ENCODE assay signal across 16 cellular contexts in genomic region chr6:143772662-143773061, GRCh38.
A peak's percentile ranks its signal among the peaks of the same experiment; 100 is the strongest.
DNase-seq lines count a peak whose midpoint lies in the region; ATAC-seq and TF ChIP-seq lines count a peak whose summit lies in the region.
"Had no signal": no experiment of that assay in that cellular context is flagged by ENCODE, and none has a peak within 500 bp of the region (broad histone marks: within the 10 kb centered on the region; RNA-seq: fewer than 3 reads in every experiment).

No MANE protein-coding gene starts in this region.

- peak overlapping the region; percentile 18 for H2BK120ac ChIP-seq in trophoblast cell (ENCODE audit: insufficient read depth, low read length, poor library complexity)

- no peak overlapping the region for H3K14ac ChIP-seq in trophoblast cell (ENCODE audit: low read length)

- H3K18ac ChIP-seq in trophoblast cell (ENCODE audit: low read length), result no peak overlapping the region

- H3K4ac ChIP-seq in trophoblast cell (ENCODE audit: low read depth, low read length), result no peak overlapping the region

- peaks cover 3% of the 10 kb centered on the region; the same call in 1 of the 2 replicates for H3F3A ChIP-seq in GM23338 (replicated peaks; ENCODE audit: low read depth)

- H3K9me3 Mint-ChIP-seq in GM23338 (no peaks in the 10 kb centered on the region), endothelial cell (ENCODE audit: unreplicated experiment) (no peaks in the 10 kb centered on the region)
- H3K9me3 Mint-ChIP-seq: activated T-cell treated with anti-CD3 and anti-CD28 coated beads, Interleukin-2, amount 50 U/mL, for 24 hours; naive B cell; T-helper 1 cell treated with Interleukin-12 subunit alpha and Interleukin-12 subunit beta and Interleukin-4 antibody, amounts not matched to agents 30 μg/mL and 1 μg/mL, for 36 hours had no signal

- H4K12ac ChIP-seq in trophoblast cell (ENCODE audit: low read depth, low read length), result no peak overlapping the region

- no peak overlapping the region for H3K4me3 ChIP-seq in AG10803 (ENCODE audit: low read length)
- no peak overlapping the region for H3K4me3 ChIP-seq in GM23338
- no peak overlapping the region for H3K4me3 ChIP-seq in trophoblast cell (ENCODE audit: low read depth, low read length)
- H3K4me3 ChIP-seq: adrenal gland had no signal

- H3K4me3 Mint-ChIP-seq in GM23338, result no peak overlapping the region
- peak overlapping the region; percentile 44 for H3K4me3 Mint-ChIP-seq in endothelial cell (ENCODE audit: unreplicated experiment)
- H3K4me3 Mint-ChIP-seq: activated T-cell treated with anti-CD3 and anti-CD28 coated beads, Interleukin-2, amount 50 U/mL, for 24 hours; naive B cell; T-helper 1 cell treated with Interleukin-12 subunit alpha and Interleukin-12 subunit beta and Interleukin-4 antibody, amounts not matched to agents 30 μg/mL and 1 μg/mL, for 36 hours had no signal

- no peaks in the 10 kb centered on the region for H3K27me3 ChIP-seq in GM23338 (ENCODE audit: insufficient read depth)
- H3K27me3 ChIP-seq in trophoblast cell (ENCODE audit: insufficient read depth, low read length), result no peaks in the 10 kb centered on the region
- H3K27me3 ChIP-seq: adrenal gland had no signal

- H4K91ac ChIP-seq in trophoblast cell (ENCODE audit: low read depth, low read length), result no peak overlapping the region

- H3K27ac ChIP-seq in GM23338 (ENCODE audit: low read depth) (peak overlapping the region; percentile 59; the same call in 1 of the 2 replicates), trophoblast cell (ENCODE audit: low read depth, low read length) (no peak overlapping the region)

- H3K36me3 Mint-ChIP-seq in GM23338 (ENCODE audit: low read depth) (peaks cover 14% of the 10 kb centered on the region; the same call in 2 of the 3 replicates), endothelial cell (ENCODE audit: low read depth, unreplicated experiment) (peaks cover 45% of the 10 kb centered on the region)
- H3K36me3 Mint-ChIP-seq: naive B cell had no signal

- ATAC-seq in GM23338, result no peak

- H2AFZ ChIP-seq in GM23338 (no peak overlapping the region), trophoblast cell (ENCODE audit: insufficient read depth, low read length, poor library complexity) (no peak overlapping the region)

- no peaks in the 10 kb centered on the region for H3K9me3 ChIP-seq in trophoblast cell (ENCODE audit: insufficient read depth, low read depth, low read length)
- H3K9me3 ChIP-seq: adrenal gland had no signal

- H3K9me2 ChIP-seq in GM23338 (ENCODE audit: insufficient read depth), result no peaks in the 10 kb centered on the region

- H3K4me1 ChIP-seq in GM23338 (ENCODE audit: insufficient read depth) (no peaks in the 10 kb centered on the region), trophoblast cell (ENCODE audit: control insufficient read depth in 1 of 2, insufficient read depth in 2 of 2, low read length in 2 of 2) (no peaks in the 10 kb centered on the region)

- no peak overlapping the region for H2BK5ac ChIP-seq in trophoblast cell (ENCODE audit: low read depth, low read length, poor library complexity)

- H3K36me3 ChIP-seq in GM23338 (ENCODE audit: insufficient read depth) (peaks cover 30% of the 10 kb centered on the region), trophoblast cell (ENCODE audit: control insufficient read depth in 1 of 2, insufficient read depth in 2 of 2, low read length in 2 of 2) (peaks cover 13 to 17% of the 10 kb centered on the region in 2 experiments)

- TF ChIP-seq CTCF in AG10803 (conservative IDR thresholded peaks at IDR 0.05; ENCODE audit: low read length), result no peak
- TF ChIP-seq CTCF in GM23338 (conservative IDR thresholded peaks at IDR 0.05; ENCODE audit: low read depth in 2 of 2), result no peak
- TF ChIP-seq CTCF in endothelial cell (IDR thresholded peaks at IDR 0.05; ENCODE audit: unreplicated experiment), result no peak

- H3K27ac Mint-ChIP-seq in GM23338, result peak overlapping the region; percentile 11; the same call in 1 of the 2 replicates
- no peak overlapping the region for H3K27ac Mint-ChIP-seq in endothelial cell (ENCODE audit: unreplicated experiment)
- H3K27ac Mint-ChIP-seq: activated T-cell treated with anti-CD3 and anti-CD28 coated beads, Interleukin-2, amount 50 U/mL, for 24 hours; naive B cell; T-helper 1 cell treated with Interleukin-12 subunit alpha and Interleukin-12 subunit beta and Interleukin-4 antibody, amounts not matched to agents 30 μg/mL and 1 μg/mL, for 36 hours had no signal

- H4K8ac ChIP-seq in trophoblast cell (ENCODE audit: low read depth, low read length), result no peak overlapping the region

- WGBS in trophoblast cell (ENCODE audit: extremely low coverage, insufficient coverage, insufficient read length), result no CpG with 5 or more reads among the region's 6 CpGs

- DNase-seq in AG10803 (ENCODE audit: low read depth) (peak; percentile 29), GM23338 (ENCODE audit: low spot score) (no peak), endothelial cell (ENCODE audit: low spot score) (no peak), trophoblast cell (no peak), occipital lobe (lab: John Stamatoyannopoulos, UW) (no peak), NCI-H1092 treated with DMSO at 0.1 percent for 48 hours (lab: John Stamatoyannopoulos, UW) (no peak), SIG-M5 treated with dmso at 0.1 percent for 504 hours (lab: John Stamatoyannopoulos, UW; ENCODE audit: unreplicated experiment) (no peak), NCI-H82 (lab: John Stamatoyannopoulos, UW) (no peak)
- DNase-seq: activated CD4-positive, alpha-beta T cell treated with anti-CD3 and anti-CD28 coated beads for 4 hours; activated T-cell treated with anti-CD3 and anti-CD28 coated beads, Interleukin-2, amount 50 U/mL, for 24 hours; adrenal gland; DMS53; naive B cell; NCI-H748 treated with DMSO at 0.1 percent for 48 hours; stimulated activated CD4-positive, alpha-beta T cell treated with anti-CD3 and anti-CD28 coated beads, Interleukin-1b, Interleukin-23, amount 100 ng/mL, for 48 hours had no signal

- H3K79me2 ChIP-seq in GM23338 (replicated peaks; ENCODE audit: insufficient read depth) (no peaks in the 10 kb centered on the region), trophoblast cell (ENCODE audit: control insufficient read depth, insufficient read depth, low read length, poor library complexity) (no peaks in the 10 kb centered on the region)

- H4K20me1 ChIP-seq in GM23338 (replicated peaks; ENCODE audit: insufficient read depth), result no peaks in the 10 kb centered on the region

- H2AK5ac ChIP-seq in trophoblast cell (ENCODE audit: low read length), result no peak overlapping the region

- H3K4me2 ChIP-seq in GM23338 (no peak overlapping the region), trophoblast cell (ENCODE audit: low read length) (no peak overlapping the region)

- no peak overlapping the region for H2BK12ac ChIP-seq in trophoblast cell (ENCODE audit: low read length)

- no peaks in the 10 kb centered on the region for H3K27me3 Mint-ChIP-seq in GM23338 (ENCODE audit: insufficient read depth, low read depth, poor library complexity)
- peaks cover 1% of the 10 kb centered on the region for H3K27me3 Mint-ChIP-seq in endothelial cell (ENCODE audit: unreplicated experiment)
- H3K27me3 Mint-ChIP-seq: activated T-cell treated with anti-CD3 and anti-CD28 coated beads, Interleukin-2, amount 50 U/mL, for 24 hours; naive B cell had no signal

- no peak overlapping the region for H3K23ac ChIP-seq in trophoblast cell (ENCODE audit: low read length)

- no peak overlapping the region for H3K9ac ChIP-seq in trophoblast cell (ENCODE audit: low read length)

- H3K4me1 Mint-ChIP-seq in GM23338, result peaks cover 12% of the 10 kb centered on the region
- H3K4me1 Mint-ChIP-seq in endothelial cell (ENCODE audit: unreplicated experiment), result no peaks in the 10 kb centered on the region
- H3K4me1 Mint-ChIP-seq: naive B cell had no signal

- no peaks in the 10 kb centered on the region for H3K79me1 ChIP-seq in trophoblast cell (ENCODE audit: low read length)

TF ChIP-seq in GM23338, 12 proteins besides CTCF, POLR2A, EP300 and RAD21:
- TF ChIP-seq CREB1 (CRISPR knock-in tag; IDR thresholded peaks at IDR 0.05; ENCODE audit: low read depth) (no peak), JUNB (IDR thresholded peaks at IDR 0.05; ENCODE audit: unreplicated experiment) (no peak), ZNF114 (CRISPR knock-in tag; IDR thresholded peaks at IDR 0.05) (no peak), NANOG (IDR thresholded peaks at IDR 0.05; ENCODE audit: borderline replicate concordance) (no peak), ZNF331 (CRISPR knock-in tag; IDR thresholded peaks at IDR 0.05; ENCODE audit: low read depth) (no peak), EZH2phosphoT487 (IDR thresholded peaks at IDR 0.05; ENCODE audit: unreplicated experiment) (no peak), POLR2AphosphoS5 (IDR thresholded peaks at IDR 0.05; ENCODE audit: low read depth) (no peak)
